ENCODE assay signal across 21 cellular contexts in the genomic region with DNA sequence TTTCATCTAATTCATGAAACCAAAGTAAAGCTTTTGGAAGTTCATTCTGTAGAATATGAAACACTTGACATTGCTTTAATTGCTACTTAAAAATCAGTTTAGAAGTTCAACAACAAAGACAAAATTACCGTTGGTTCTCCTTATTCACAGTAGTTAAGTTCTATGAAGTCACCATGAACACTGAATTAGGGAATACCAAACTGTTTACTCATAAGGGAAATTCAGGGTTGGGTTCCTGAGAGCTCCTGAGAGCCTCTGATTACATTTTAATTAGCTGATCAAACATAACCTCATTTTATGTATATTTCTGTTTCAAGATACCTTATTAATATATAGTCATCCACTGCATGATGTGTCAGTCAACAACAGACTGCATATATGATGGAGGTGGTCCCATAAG. TPM values are rescaled to one million over a fixed set of nuclear protein-coding genes. Genes with fewer than 3 reads are reported as not detected.
DNase-seq lines count a peak whose midpoint lies in the region; ATAC-seq, FAIRE-seq and TF ChIP-seq lines count a peak whose summit lies in the region.
"Had no signal": no experiment of that assay in that cellular context is flagged by ENCODE, and none has a peak within 500 bp of the region (broad histone marks: within the 10 kb centered on the region; RNA-seq: fewer than 3 reads in every experiment).

No MANE protein-coding gene starts in this region.

- intact Hi-C loops in activated T-helper 1 cell treated with anti-CD3 and anti-CD28 coated beads, Interleukin-12 subunit alpha, Interleukin-12 subunit beta, Interleukin-2, Interleukin-4 antibody, amounts not matched to agents 30 ng/mL and 10 ng/mL and 1 ng/mL, durations not matched to agents 14 hours and 24 hours and 36 hours (cut with micrococcal nuclease): loop anchor here (5.0 kb wide), 4 partner anchors 117 to 337 kb away; no protein-coding TSS in a partner anchor
- intact Hi-C loops in naive thymus-derived CD4-positive, alpha-beta T cell (cut with micrococcal nuclease): loop anchor here in 1 of 2 donors (10.0 kb wide), 1 partner anchor 51 kb away; no protein-coding TSS in a partner anchor

- peaks cover 6% of the 10 kb centered on the region for H3K36me3 Mint-ChIP-seq in activated T-helper 1 cell treated with anti-CD3 and anti-CD28 coated beads, Interleukin-12 subunit alpha, Interleukin-12 subunit beta, Interleukin-2, Interleukin-4 antibody, amounts not matched to agents 30 ng/mL and 10 ng/mL and 1 ng/mL, durations not matched to agents 14 hours and 24 hours and 36 hours (ENCODE audit: low read depth)
- H3K36me3 Mint-ChIP-seq in naive thymus-derived CD4-positive, alpha-beta T cell: peaks cover 5 to 21% (median 12%) of the 10 kb centered on the region in 5 donors

- H3K4me3 Mint-ChIP-seq in activated T-helper 1 cell treated with anti-CD3 and anti-CD28 coated beads, Interleukin-12 subunit alpha, Interleukin-12 subunit beta, Interleukin-2, Interleukin-4 antibody, amounts not matched to agents 30 ng/mL and 10 ng/mL and 1 ng/mL, durations not matched to agents 14 hours and 24 hours and 36 hours: no peak overlapping the region
- no peak overlapping the region for H3K4me3 Mint-ChIP-seq in naive thymus-derived CD4-positive, alpha-beta T cell
- no peak overlapping the region for H3K4me3 Mint-ChIP-seq in stimulated activated naive CD8-positive, alpha-beta T cell treated with anti-CD3 and anti-CD28 coated beads, Interleukin-15, amount 100 ng/mL, for 72 hours
- H3K4me3 Mint-ChIP-seq: endodermal cell; stimulated activated memory B cell treated with anti-CD40 and anti-IgM and Interleukin-4, amounts not matched to agents 10 μg/mL and 1 μg/mL and 100 μg/mL, for 72 hours had no signal

- H3K9me3 Mint-ChIP-seq in activated T-helper 1 cell treated with anti-CD3 and anti-CD28 coated beads, Interleukin-12 subunit alpha, Interleukin-12 subunit beta, Interleukin-2, Interleukin-4 antibody, amounts not matched to agents 30 ng/mL and 10 ng/mL and 1 ng/mL, durations not matched to agents 14 hours and 24 hours and 36 hours: peaks cover 9% of the 10 kb centered on the region
- H3K9me3 Mint-ChIP-seq in naive thymus-derived CD4-positive, alpha-beta T cell: peaks cover 0 to 6% (median 4%) of the 10 kb centered on the region in 11 donors
- peaks cover 7% of the 10 kb centered on the region in 2 donors for H3K9me3 Mint-ChIP-seq in stimulated activated naive CD8-positive, alpha-beta T cell treated with anti-CD3 and anti-CD28 coated beads, Interleukin-15, amount 100 ng/mL, for 72 hours
- H3K9me3 Mint-ChIP-seq: endodermal cell had no signal

- TF ChIP-seq CTCF in A549 (IDR thresholded peaks at IDR 0.05): no peak
- TF ChIP-seq CTCF in HEK293 (tag by site-specific recombination; IDR thresholded peaks at IDR 0.05): no peak

- no peak for DNase-seq in A549 (ENCODE audit: low read depth in 1 of 2, low spot score in 1 of 2)
- DNase-seq in activated T-helper 1 cell treated with anti-CD3 and anti-CD28 coated beads, Interleukin-12 subunit alpha, Interleukin-12 subunit beta, Interleukin-2, Interleukin-4 antibody, amounts not matched to agents 30 ng/mL and 10 ng/mL and 1 ng/mL, durations not matched to agents 14 hours and 24 hours and 36 hours (ENCODE audit: low spot score): no peak
- peak; percentile 76 for DNase-seq in iris pigment epithelial cell (ENCODE audit: low read depth)
- DNase-seq in naive thymus-derived CD4-positive, alpha-beta T cell: no peak
- no peak for DNase-seq in SK-N-DZ (ENCODE audit: low spot score)
- DNase-seq in C1 segment of cervical spinal cord (lab: John Stamatoyannopoulos, UW): no peak
- DNase-seq in stimulated activated naive CD8-positive, alpha-beta T cell treated with anti-CD3 and anti-CD28 coated beads, Interleukin-15, amount 100 ng/mL, for 72 hours: no peak
- DNase-seq: activated T-cell treated with anti-CD3 and anti-CD28 coated beads for 4 hours, BE2C, DND-41, endodermal cell, GOT3, midbrain, NCI-H1092 treated with DMSO at 0.1 percent for 48 hours, NCI-H446 treated with DMSO at 0.1 percent for 48 hours, SIG-M5, WERI-Rb-1 had no signal

- H3K27ac ChIP-seq in A549 (no peak overlapping the region), HEK293 (ENCODE audit: extremely low read depth, low read depth, low read length) (no peak overlapping the region)
- no peak overlapping the region for H3K27ac ChIP-seq in naive thymus-derived CD4-positive, alpha-beta T cell (ENCODE audit: low read depth, low read length)
- H3K27ac ChIP-seq: prostate gland, WERI-Rb-1 had no signal

- FAIRE-seq in A549 (lab: Jason Lieb, UNC): peak; percentile 54

- no peaks in the 10 kb centered on the region for H3K36me3 ChIP-seq in HEK293 (ENCODE audit: control insufficient read depth in 2 of 2, insufficient read depth in 1 of 2, low read length in 2 of 2)
- H3K36me3 ChIP-seq in naive thymus-derived CD4-positive, alpha-beta T cell (ENCODE audit: control insufficient read depth in 2 of 3, insufficient read depth in 3 of 3, low read length in 3 of 3): no peaks in the 10 kb centered on the region
- H3K36me3 ChIP-seq: ascending aorta, BE2C, prostate gland, WERI-Rb-1 had no signal

- ATAC-seq in A549: no peak
- ATAC-seq in naive thymus-derived CD4-positive, alpha-beta T cell: no peak
- ATAC-seq in stimulated activated naive CD8-positive, alpha-beta T cell treated with anti-CD3 and anti-CD28 coated beads, Interleukin-15, amount 100 ng/mL, for 72 hours: no peak
- ATAC-seq: stimulated activated memory B cell treated with anti-CD40 and anti-IgM and Interleukin-4, amounts not matched to agents 10 μg/mL and 1 μg/mL and 100 μg/mL, for 72 hours had no signal

- POLR2A ChIA-PET in A549 (lab: Yijun Ruan, JAX): no interaction called here
- POLR2A ChIA-PET in HEK293 (lab: Yijun Ruan, JAX): no interaction called here
- POLR2A ChIA-PET in naive thymus-derived CD4-positive, alpha-beta T cell (lab: Charles Lee): no interaction called here

- H3K27me3 ChIP-seq in naive thymus-derived CD4-positive, alpha-beta T cell (ENCODE audit: control insufficient read depth in 2 of 2, insufficient read depth in 2 of 2, low read length in 2 of 2): no peaks in the 10 kb centered on the region
- H3K27me3 ChIP-seq: ascending aorta, BE2C had no signal

- H3K27me3 Mint-ChIP-seq in activated T-helper 1 cell treated with anti-CD3 and anti-CD28 coated beads, Interleukin-12 subunit alpha, Interleukin-12 subunit beta, Interleukin-2, Interleukin-4 antibody, amounts not matched to agents 30 ng/mL and 10 ng/mL and 1 ng/mL, durations not matched to agents 14 hours and 24 hours and 36 hours (ENCODE audit: insufficient read depth): no peaks in the 10 kb centered on the region
- H3K27me3 Mint-ChIP-seq in naive thymus-derived CD4-positive, alpha-beta T cell: no peaks in the 10 kb centered on the region
- H3K27me3 Mint-ChIP-seq in stimulated activated naive CD8-positive, alpha-beta T cell treated with anti-CD3 and anti-CD28 coated beads, Interleukin-15, amount 100 ng/mL, for 72 hours: no peaks in the 10 kb centered on the region
- H3K27me3 Mint-ChIP-seq: stimulated activated memory B cell treated with anti-CD40 and anti-IgM and Interleukin-4, amounts not matched to agents 10 μg/mL and 1 μg/mL and 100 μg/mL, for 72 hours had no signal

- TF ChIP-seq EP300 in A549 (IDR thresholded peaks at IDR 0.05): no peak

- H3K27ac Mint-ChIP-seq in activated T-helper 1 cell treated with anti-CD3 and anti-CD28 coated beads, Interleukin-12 subunit alpha, Interleukin-12 subunit beta, Interleukin-2, Interleukin-4 antibody, amounts not matched to agents 30 ng/mL and 10 ng/mL and 1 ng/mL, durations not matched to agents 14 hours and 24 hours and 36 hours: peak overlapping the region; percentile 85
- H3K27ac Mint-ChIP-seq in naive thymus-derived CD4-positive, alpha-beta T cell: peak overlapping the region in 1 of 9 donors; percentile 87
- H3K27ac Mint-ChIP-seq in stimulated activated naive CD8-positive, alpha-beta T cell treated with anti-CD3 and anti-CD28 coated beads, Interleukin-15, amount 100 ng/mL, for 72 hours: no peak overlapping the region
- H3K27ac Mint-ChIP-seq: endodermal cell; stimulated activated memory B cell treated with anti-CD40 and anti-IgM and Interleukin-4, amounts not matched to agents 10 μg/mL and 1 μg/mL and 100 μg/mL, for 72 hours had no signal

- TF ChIP-seq RAD21 in A549 (conservative IDR thresholded peaks at IDR 0.05 in 1 of 2, IDR thresholded peaks at IDR 0.05 in 1 of 2): no peak

- no peak for TF ChIP-seq POLR2A in A549 (IDR thresholded peaks at IDR 0.05; ENCODE audit: low read length)

- peaks cover 13% of the 10 kb centered on the region for H3K4me1 Mint-ChIP-seq in activated T-helper 1 cell treated with anti-CD3 and anti-CD28 coated beads, Interleukin-12 subunit alpha, Interleukin-12 subunit beta, Interleukin-2, Interleukin-4 antibody, amounts not matched to agents 30 ng/mL and 10 ng/mL and 1 ng/mL, durations not matched to agents 14 hours and 24 hours and 36 hours (ENCODE audit: low read depth)
- peaks cover 0 to 28% (median 4%) of the 10 kb centered on the region in 7 donors for H3K4me1 Mint-ChIP-seq in naive thymus-derived CD4-positive, alpha-beta T cell
- H3K4me1 Mint-ChIP-seq in stimulated activated naive CD8-positive, alpha-beta T cell treated with anti-CD3 and anti-CD28 coated beads, Interleukin-15, amount 100 ng/mL, for 72 hours: peaks cover 11% of the 10 kb centered on the region
- H3K4me1 Mint-ChIP-seq: endodermal cell had no signal

- 0 out of 3 replicates have a peak overlapping the region, but pooled peaks have one; percentile 6 for H3K4me2 ChIP-seq in A549

- H3K4me3 ChIP-seq in A549 (no peak overlapping the region), HEK293 (ENCODE audit: low read depth, low read length) (no peak overlapping the region)
- H3K4me3 ChIP-seq in naive thymus-derived CD4-positive, alpha-beta T cell (ENCODE audit: low read length): no peak overlapping the region
- H3K4me3 ChIP-seq: ascending aorta, prostate gland had no signal

- WGBS in A549 (ENCODE audit: missing lambda C conversion rate): 41% methylated on average over 1 of the region's 1 CpG

- H3K9me3 ChIP-seq in A549 (no peaks in the 10 kb centered on the region), HEK293 (ENCODE audit: control insufficient read depth, insufficient read depth, low read depth, low read length) (no peaks in the 10 kb centered on the region)
- H3K9me3 ChIP-seq in naive thymus-derived CD4-positive, alpha-beta T cell (ENCODE audit: control insufficient read depth in 2 of 3, low read length in 3 of 3): no peaks in the 10 kb centered on the region
- H3K9me3 ChIP-seq: BE2C, prostate gland had no signal

- H3K4me1 ChIP-seq in A549 (peaks cover 10% of the 10 kb centered on the region; the same call in 2 of the 3 replicates), HEK293 (ENCODE audit: control insufficient read depth, insufficient read depth, low read length) (no peaks in the 10 kb centered on the region)
- no peaks in the 10 kb centered on the region for H3K4me1 ChIP-seq in naive thymus-derived CD4-positive, alpha-beta T cell (ENCODE audit: control insufficient read depth in 2 of 2, insufficient read depth in 2 of 2, low read length in 2 of 2)
- H3K4me1 ChIP-seq: BE2C, prostate gland had no signal

- CTCF ChIA-PET in A549 (lab: Yijun Ruan, JAX): no interaction called here
- CTCF ChIA-PET in HEK293 (lab: Yijun Ruan, JAX): interaction anchor here (0.6 kb wide), 1 partner anchor 13 kb away, joined by 3 read pairs; no protein-coding TSS in a partner anchor
- CTCF ChIA-PET in naive thymus-derived CD4-positive, alpha-beta T cell (lab: Charles Lee): no interaction called here

RNA-seq across cellular contexts. Expression of gene ZNF438, which starts 46.1 kb away (rescaled TPM):
- 4.5 and 6.0 TPM in 2 replicates for polyA plus RNA-seq in A549 (2011; rRNA removed)
- polyA plus RNA-seq in A549 (2012; cell fraction: cytosol; rRNA removed): 1.3 and 1.5 TPM in 2 replicates
- polyA plus RNA-seq in A549 (2012; cell fraction: nucleus; rRNA removed): 1.1 and 1.8 TPM in 2 replicates
- polyA plus RNA-seq in A549 (2017; fragmentation: RNase III; extraction: RNeasy Plus Mini Kit Qiagen cat#74134 plus additional on column Dnase treatment): 2.2 to 2.6 TPM (median 2.5 TPM) in 3 replicates
- 5.9 and 6.4 TPM in 2 replicates for polyA minus RNA-seq in A549 (2011; rRNA and poly(A)+ RNA removed)
- 2.4 and 2.6 TPM in 2 replicates for total RNA-seq in activated T-helper 1 cell treated with anti-CD3 and anti-CD28 coated beads, Interleukin-12 subunit alpha, Interleukin-12 subunit beta, Interleukin-2, Interleukin-4 antibody, amounts not matched to agents 30 ng/mL and 10 ng/mL and 1 ng/mL, durations not matched to agents 14 hours and 24 hours and 36 hours
- 1 to 10 TPM; 3.9 to 5.8 (median 4.0) TPM for total RNA-seq in naive thymus-derived CD4-positive, alpha-beta T cell
- 1 to 10 TPM; 6.5 to 9.4 TPM for polyA plus RNA-seq in naive thymus-derived CD4-positive, alpha-beta T cell
- 1.9 and 2.8 TPM in 2 replicates for polyA plus RNA-seq in SK-N-DZ (2014; cell fraction: cytosol; rRNA removed)
- 1.5 and 2.9 TPM in 2 replicates for polyA plus RNA-seq in SK-N-DZ (2014; cell fraction: nucleus; rRNA removed)
